In the genomic region with DNA sequence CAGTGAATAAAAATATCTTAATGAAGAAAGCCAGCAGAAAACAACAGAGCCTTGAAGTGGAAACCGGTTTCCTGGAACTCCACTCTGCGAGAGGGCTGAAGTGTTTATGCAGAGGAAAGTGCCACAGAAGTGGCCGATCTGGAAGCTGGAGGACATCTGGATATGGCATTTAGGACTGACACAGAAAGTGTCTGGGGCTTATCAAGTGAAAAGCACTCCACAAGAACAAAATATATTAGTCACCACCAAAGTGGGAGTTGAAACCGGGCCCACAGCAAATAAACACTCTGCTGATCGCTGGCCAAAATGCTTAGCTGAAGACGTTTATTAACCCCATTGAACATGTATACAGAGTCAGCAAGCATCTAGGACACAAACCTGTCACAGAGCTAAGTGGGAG, we compare ENCODE assay signal across 11 cellular contexts. TPM values are rescaled to one million over a fixed set of nuclear protein-coding genes. Genes with fewer than 3 reads are reported as not detected.
A peak's percentile ranks its signal among the peaks of the same experiment; 100 is the strongest.
DNase-seq lines count a peak whose midpoint lies in the region; ATAC-seq, FAIRE-seq and TF ChIP-seq lines count a peak whose summit lies in the region.
"Had no signal": no experiment of that assay in that cellular context is flagged by ENCODE, and none has a peak within 500 bp of the region (broad histone marks: within the 10 kb centered on the region; RNA-seq: fewer than 3 reads in every experiment).

No MANE protein-coding gene starts in this region.

- no peaks in the 10 kb centered on the region for H3K36me3 Mint-ChIP-seq in neural progenitor cell

- TF ChIP-seq CTCF in esophagus squamous epithelium (IDR thresholded peaks at IDR 0.05): no peak
- TF ChIP-seq CTCF in psoas muscle (IDR thresholded peaks at IDR 0.05): no peak
- no peak for TF ChIP-seq CTCF in neural progenitor cell (IDR thresholded peaks at IDR 0.05)

- no peaks in the 10 kb centered on the region for H3K27me3 Mint-ChIP-seq in neural progenitor cell (ENCODE audit: insufficient read depth, low read depth)

- peaks cover 38% of the 10 kb centered on the region for H3K4me1 Mint-ChIP-seq in neural progenitor cell

- intact Hi-C loops in esophagus squamous epithelium (cut with DNase I): no loop called here
- intact Hi-C loops in psoas muscle (cut with DNase I): no loop called here

- H3K4me3 ChIP-seq in esophagus squamous epithelium (no peak overlapping the region), psoas muscle (no peak overlapping the region), neural progenitor cell (no peak overlapping the region)

- no peak overlapping the region for H3K4me2 ChIP-seq in neural progenitor cell

- H3K4me1 ChIP-seq in esophagus squamous epithelium (peaks cover 28 to 98% (median 66%) of the 10 kb centered on the region in 3 donors), psoas muscle (peaks cover 39% of the 10 kb centered on the region), neural progenitor cell (peaks cover 20% of the 10 kb centered on the region)

- peaks cover 4% of the 10 kb centered on the region for H3F3A ChIP-seq in neural progenitor cell (ENCODE audit: low read depth)

- H3K27me3 ChIP-seq in esophagus squamous epithelium (no peaks in the 10 kb centered on the region), psoas muscle (ENCODE audit: insufficient read depth in 3 of 3, low read length in 2 of 3) (no peaks in the 10 kb centered on the region), neural progenitor cell (no peaks in the 10 kb centered on the region)

- peaks cover 3% of the 10 kb centered on the region for H3K9me3 Mint-ChIP-seq in neural progenitor cell

- H3K27ac ChIP-seq in esophagus squamous epithelium (peak overlapping the region; percentile 53 to 85 (median 81)), psoas muscle (peak overlapping the region; percentile 76), neural progenitor cell (no peak overlapping the region)

- no peak overlapping the region for H3K27ac Mint-ChIP-seq in neural progenitor cell

- no peak overlapping the region for H3K4me3 Mint-ChIP-seq in neural progenitor cell

- TF ChIP-seq POLR2A in esophagus squamous epithelium (IDR thresholded peaks at IDR 0.05): no peak

- H4K20me1 ChIP-seq in neural progenitor cell (ENCODE audit: low read depth): no peaks in the 10 kb centered on the region

- H2AFZ ChIP-seq in neural progenitor cell (replicated peaks): no peak overlapping the region

- no peak overlapping the region for H3K9ac ChIP-seq in neural progenitor cell

- ATAC-seq in psoas muscle (peak in 1 of 4 donors; percentile 22), GM21786 (IDR thresholded peaks at IDR 0.05; ENCODE audit: unreplicated experiment) (no peak)

- peaks cover 0 to 9% (median 0%) of the 10 kb centered on the region in 3 donors for H3K36me3 ChIP-seq in esophagus squamous epithelium
- H3K36me3 ChIP-seq in psoas muscle (ENCODE audit: insufficient read depth in 1 of 2, low read depth in 1 of 2): no peaks in the 10 kb centered on the region
- no peaks in the 10 kb centered on the region for H3K36me3 ChIP-seq in neural progenitor cell

- H3K79me2 ChIP-seq in neural progenitor cell (ENCODE audit: low read depth): no peaks in the 10 kb centered on the region

- FAIRE-seq in frontal cortex (lab: Jason Lieb, UNC): no peak

- 8 to 13% methylated on average over 6 of the region's 6 CpGs for WGBS in esophagus squamous epithelium, 2 donors
- 27 to 32% (median 28%) methylated on average over 6 of the region's 6 CpGs for WGBS in psoas muscle, 3 donors

- no peaks in the 10 kb centered on the region for H3K9me3 ChIP-seq in esophagus squamous epithelium
- no peaks in the 10 kb centered on the region for H3K9me3 ChIP-seq in psoas muscle
- no peaks in the 10 kb centered on the region for H3K9me3 ChIP-seq in neural progenitor cell (ENCODE audit: low read depth)

- DNase-seq in DMS79 (lab: John Stamatoyannopoulos, UW): peak; percentile 99
- DNase-seq in NCI-H524 (lab: John Stamatoyannopoulos, UW): peak; percentile 79 to 91
- DNase-seq in esophagus squamous epithelium (lab: John Stamatoyannopoulos, UW): no peak
- no peak for DNase-seq in psoas muscle
- DNase-seq in frontal cortex (ENCODE audit: low spot score in 2 of 2): no peak
- DNase-seq in neural progenitor cell (ENCODE audit: low spot score): no peak
- DNase-seq in NCI-H1694 (lab: John Stamatoyannopoulos, UW): no peak
- DNase-seq: anterior cingulate cortex; NCI-H2171; stimulated activated CD4-positive, alpha-beta T cell treated with anti-CD3 and anti-CD28 coated beads, Interleukin-4, amount 100 ng/mL, for 4 hours had no signal

RNA-seq across cellular contexts. Expression of a gene that starts 7.8 kb away (rescaled TPM):
- 10 to 100 TPM in 1 of 4 donors, 1 to 10 TPM in 3; 4.2 to 13.0 (median 6.2) TPM for total RNA-seq in esophagus squamous epithelium
- total RNA-seq in psoas muscle: 1 to 10 TPM; 2.5 to 4.1 (median 2.9) TPM
- polyA plus RNA-seq in psoas muscle: 1 to 10 TPM; 1.7 to 3.3 (median 2.0) TPM
- 0.82 TPM for total RNA-seq in frontal cortex
- total RNA-seq in neural progenitor cell (ENCODE audit: low replicate concordance): 5.0 and 7.4 TPM in 2 replicates

RNA-seq across cellular contexts. Expression of a gene that starts 33.8 kb away (rescaled TPM):
- total RNA-seq in esophagus squamous epithelium (10 to 100 TPM; 42.3 to 74.9 (median 63.9) TPM), psoas muscle (10 to 100 TPM; 16.2 to 20.6 (median 17.0) TPM), frontal cortex (23.2 TPM), neural progenitor cell (ENCODE audit: low replicate concordance) (97.1 and 160 TPM in 2 replicates)
- polyA plus RNA-seq in psoas muscle: 10 to 100 TPM; 30.8 to 55.7 (median 31.8) TPM

Comparison
In these comparisons a context has a peak if more than half of its experiments do, and no peak if none do; other contexts are left out.
1. DNase-seq: peak in DMS79 (single experiment) and NCI-H524 (2 of 2); none in esophagus squamous epithelium (single experiment), psoas muscle (0 of 2), frontal cortex (0 of 2), neural progenitor cell (single experiment) and NCI-H1694 (single experiment).